Comparison of ENCODE assay signal across 8 cellular contexts in the genomic region with DNA sequence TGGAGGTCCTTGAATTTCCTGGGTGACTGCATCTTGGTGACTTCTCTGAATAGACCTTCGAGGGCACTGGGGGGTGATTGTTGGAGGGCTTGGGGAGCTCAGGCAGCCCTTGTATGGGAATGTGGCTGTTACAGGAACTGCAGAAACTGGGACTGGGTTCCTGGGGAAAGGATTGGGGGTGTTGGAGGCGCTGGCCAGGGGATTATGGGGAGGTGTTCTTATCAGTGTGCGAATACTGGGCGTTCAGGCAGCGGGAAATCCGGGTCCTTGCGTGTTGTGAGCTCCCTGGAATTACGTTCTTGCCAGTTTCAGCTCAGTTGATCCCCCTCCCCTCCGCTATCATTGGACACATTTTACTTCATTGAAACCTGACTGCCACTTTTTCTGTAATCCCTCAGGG. TPM values are rescaled to one million over a fixed set of nuclear protein-coding genes. Genes with fewer than 3 reads are reported as not detected.
DNase-seq lines count a peak whose midpoint lies in the region; ATAC-seq and TF ChIP-seq lines count a peak whose summit lies in the region.
"Not testable (repeated sequence)": the region's sequence is repeated elsewhere in the genome, so short reads cannot be mapped to it uniquely, and the experiment has no call there.

No MANE protein-coding gene starts in this region.

- H3K4me3 Mint-ChIP-seq in CD14-positive monocyte, result peak overlapping the region; percentile 55 to 94
- H3K4me3 Mint-ChIP-seq in MCF 10A (ENCODE audit: unreplicated experiment), result peak overlapping the region; percentile 78
- H3K4me3 Mint-ChIP-seq in natural killer cell, result peak overlapping the region; percentile 91
- peak overlapping the region; percentile 78 to 88 for H3K4me3 Mint-ChIP-seq in stimulated activated naive CD8-positive, alpha-beta T cell treated with anti-CD3 and anti-CD28 coated beads, Interleukin-15, amount 100 ng/mL, for 72 hours

- H3K4me3 ChIP-seq in fibroblast of pulmonary artery (replicated peaks; ENCODE audit: low read depth, low read length), result peak overlapping the region; percentile 44

- TF ChIP-seq CTCF in CD14-positive monocyte (IDR thresholded peaks at IDR 0.05); MCF 10A (IDR thresholded peaks at IDR 0.05; ENCODE audit: unreplicated experiment); fibroblast of pulmonary artery (IDR thresholded peaks at IDR 0.05; ENCODE audit: low read length, missing control alignments); natural killer cell (IDR thresholded peaks at IDR 0.05): not testable (repeated sequence)

- not testable (repeated sequence) for ATAC-seq in natural killer cell; stimulated activated naive CD8-positive, alpha-beta T cell treated with anti-CD3 and anti-CD28 coated beads, Interleukin-15, amount 100 ng/mL, for 72 hours

- not testable (repeated sequence) for BruUV-seq in MCF 10A (replicated peaks; lab: Mats Ljungman, UMichigan)

- CTCF ChIA-PET in MCF 10A (lab: Yijun Ruan, JAX), result interaction anchor here (0.6 to 1.0 kb wide), 2 partner anchors 15 to 85 kb away, joined by 3 read pairs; no protein-coding TSS in a partner anchor

- H3K27me3 Mint-ChIP-seq in CD14-positive monocyte (ENCODE audit: low read depth in 3 of 3); MCF 10A (ENCODE audit: insufficient read depth, unreplicated experiment); natural killer cell (ENCODE audit: low read depth in 2 of 2); stimulated activated naive CD8-positive, alpha-beta T cell treated with anti-CD3 and anti-CD28 coated beads, Interleukin-15, amount 100 ng/mL, for 72 hours: not testable (repeated sequence)

- DNase-seq in CD14-positive monocyte (ENCODE audit: low spot score); MCF 10A (ENCODE audit: unreplicated experiment); fibroblast of pulmonary artery (ENCODE audit: low read depth); natural killer cell; stimulated activated naive CD8-positive, alpha-beta T cell treated with anti-CD3 and anti-CD28 coated beads, Interleukin-15, amount 100 ng/mL, for 72 hours: not testable (repeated sequence)
- DNase-seq in HT-29 (ENCODE audit: low spot score) (peak; percentile 56), RKO (ENCODE audit: low spot score) (peak; percentile 36)
- DNase-seq in activated CD8-positive, alpha-beta memory T cell treated with anti-CD3 and anti-CD28 coated beads, Interleukin-2, amount 50 U/mL, for 48 hours, result peak; percentile 36

- H3K27ac Mint-ChIP-seq in CD14-positive monocyte (peak overlapping the region in 6 of 7 donors; percentile 15 to 90 (median 64)), MCF 10A (ENCODE audit: low read depth, unreplicated experiment) (peak overlapping the region; percentile 78), natural killer cell (peak overlapping the region; percentile 51 to 75)
- H3K27ac Mint-ChIP-seq in stimulated activated naive CD8-positive, alpha-beta T cell treated with anti-CD3 and anti-CD28 coated beads, Interleukin-15, amount 100 ng/mL, for 72 hours, result peak overlapping the region; percentile 57 to 92

- intact Hi-C loops in CD14-positive monocyte (cut with micrococcal nuclease), result loop anchor here (5.0 to 10.0 kb wide), 4 partner anchors 169 to 619 kb away; partner anchors contain the start of genes EXOC3 (in 2 of the 2), BRD9 (in 1 of the 2), CEP72 (in 1 of the 2) and TRIP13 (in 1 of the 2)
- intact Hi-C loops in MCF 10A (cut with micrococcal nuclease); natural killer cell (cut with micrococcal nuclease): not testable (repeated sequence)

- H3K36me3 Mint-ChIP-seq in CD14-positive monocyte (peaks cover 29 to 41% of the 10 kb centered on the region in 2 donors), MCF 10A (ENCODE audit: insufficient read depth, unreplicated experiment) (peaks cover 50% of the 10 kb centered on the region)
- not testable (repeated sequence) for H3K36me3 Mint-ChIP-seq in natural killer cell

- POLR2A ChIA-PET in MCF 10A (lab: Yijun Ruan, JAX), result not testable (repeated sequence)

- H3K4me1 Mint-ChIP-seq in CD14-positive monocyte (peaks cover 16% of the 10 kb centered on the region), MCF 10A (ENCODE audit: insufficient read depth, unreplicated experiment) (peaks cover 16% of the 10 kb centered on the region), natural killer cell (peaks cover 32 to 48% of the 10 kb centered on the region in 2 donors)
- H3K4me1 Mint-ChIP-seq in stimulated activated naive CD8-positive, alpha-beta T cell treated with anti-CD3 and anti-CD28 coated beads, Interleukin-15, amount 100 ng/mL, for 72 hours, result peaks cover 53% of the 10 kb centered on the region

- H3K9me3 Mint-ChIP-seq in CD14-positive monocyte; MCF 10A (ENCODE audit: unreplicated experiment); natural killer cell; stimulated activated naive CD8-positive, alpha-beta T cell treated with anti-CD3 and anti-CD28 coated beads, Interleukin-15, amount 100 ng/mL, for 72 hours: not testable (repeated sequence)

RNA-seq across cellular contexts. Expression of gene PDCD6, which starts 1.6 kb away (rescaled TPM):
- polyA plus RNA-seq in CD14-positive monocyte, result 100 to 1,000 TPM; 212 to 219 TPM
- total RNA-seq in HT-29 (2014; rRNA removed; shearing (Covaris generic)), result 506 and 531 TPM in 2 replicates
- 107 and 133 TPM in 2 replicates for total RNA-seq in MCF 10A (2022)
- 10 to 100 TPM; 49.6 to 65.6 (median 57.7) TPM for total RNA-seq in natural killer cell

RNA-seq across cellular contexts. Expression of gene AHRR, which starts 48.4 kb away (rescaled TPM):
- polyA plus RNA-seq in CD14-positive monocyte, result under 1 TPM in 1 of 2 donors, not detected in 1; 0.15 TPM
- total RNA-seq in HT-29 (2014; rRNA removed; shearing (Covaris generic)), result 3.0 and 5.4 TPM in 2 replicates
- 3.2 and 3.3 TPM in 2 replicates for total RNA-seq in MCF 10A (2022)
- total RNA-seq in natural killer cell, result 1 to 10 TPM in 2 of 3 donors, under 1 TPM in 1; 0.88 to 1.4 (median 1.2) TPM

RNA-seq across cellular contexts. Expression of gene SDHA, which starts 55.0 kb away (rescaled TPM):
- polyA plus RNA-seq in CD14-positive monocyte, result 10 to 100 TPM; 91.5 to 98.0 TPM
- total RNA-seq in HT-29 (2014; rRNA removed; shearing (Covaris generic)), result 273 and 277 TPM in 2 replicates
- total RNA-seq in MCF 10A (2022), result 73.4 and 75.0 TPM in 2 replicates
- 100 to 1,000 TPM; 173 to 183 (median 173) TPM for total RNA-seq in natural killer cell

RNA-seq across cellular contexts. Expression of gene CCDC127, which starts 55.1 kb away (rescaled TPM):
- 1 to 10 TPM in 1 of 2 donors, under 1 TPM in 1; 0.85 to 1.5 TPM for polyA plus RNA-seq in CD14-positive monocyte
- 3.7 and 5.9 TPM in 2 replicates for total RNA-seq in HT-29 (2014; rRNA removed; shearing (Covaris generic))
- total RNA-seq in MCF 10A (2022) (4.5 and 5.8 TPM in 2 replicates), natural killer cell (1 to 10 TPM; 4.4 to 6.2 (median 5.4) TPM)
